In genomic region chr15:89358755-89359439, GRCh38 we compare ENCODE assay signal across 1 cellular context.
TF ChIP-seq lines count a peak whose summit lies in the region.

No MANE protein-coding gene starts in this region.

TF ChIP-seq in HepG2, 621 proteins besides CTCF, POLR2A, EP300 and RAD21 (continued from another document and continues in another):
- TF ChIP-seq, protein P1, sequence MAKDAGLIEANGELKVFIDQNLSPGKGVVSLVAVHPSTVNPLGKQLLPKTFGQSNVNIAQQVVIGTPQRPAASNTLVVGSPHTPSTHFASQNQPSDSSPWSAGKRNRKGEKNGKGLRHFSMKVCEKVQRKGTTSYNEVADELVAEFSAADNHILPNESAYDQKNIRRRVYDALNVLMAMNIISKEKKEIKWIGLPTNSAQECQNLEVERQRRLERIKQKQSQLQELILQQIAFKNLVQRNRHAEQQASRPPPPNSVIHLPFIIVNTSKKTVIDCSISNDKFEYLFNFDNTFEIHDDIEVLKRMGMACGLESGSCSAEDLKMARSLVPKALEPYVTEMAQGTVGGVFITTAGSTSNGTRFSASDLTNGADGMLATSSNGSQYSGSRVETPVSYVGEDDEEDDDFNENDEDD (CRISPR knock-in tag; IDR thresholded peaks at IDR 0.05; ENCODE audit: borderline replicate concordance), result peak; percentile 77; the same call in 1 of the 2 replicates
- TF ChIP-seq GTF3A (CRISPR knock-in tag; conservative IDR thresholded peaks at IDR 0.05) (no peak), ISX (CRISPR knock-in tag; conservative IDR thresholded peaks at IDR 0.05) (no peak), NBN (conservative IDR thresholded peaks at IDR 0.05) (no peak), AGO2 (optimal IDR thresholded peaks at IDR 0.05; ENCODE audit: low read depth, low read length) (no peak), CAMTA2 (CRISPR knock-in tag; IDR thresholded peaks at IDR 0.05; ENCODE audit: borderline replicate concordance) (no peak), ZNF761 (CRISPR knock-in tag; conservative IDR thresholded peaks at IDR 0.05) (no peak), HMG20B (CRISPR knock-in tag; conservative IDR thresholded peaks at IDR 0.05) (no peak), RXRA (CRISPR knock-in tag; IDR thresholded peaks at IDR 0.05) (peak; percentile 62; the same call in 1 of the 2 replicates), ZNF784 (CRISPR knock-in tag; IDR thresholded peaks at IDR 0.05; ENCODE audit: borderline replicate concordance) (0 out of 2 replicates have a peak, but pooled peaks have one; percentile 44), ZNF10 (CRISPR knock-in tag; IDR thresholded peaks at IDR 0.05; ENCODE audit: borderline replicate concordance, low read depth) (no peak), TP53 (CRISPR knock-in tag; conservative IDR thresholded peaks at IDR 0.05) (no peak), DR1 (CRISPR knock-in tag; IDR thresholded peaks at IDR 0.05) (no peak), POLR2AphosphoS2 (IDR thresholded peaks at IDR 0.05; ENCODE audit: low read depth, low read length) (no peak), CBX5 (CRISPR knock-in tag; IDR thresholded peaks at IDR 0.05; ENCODE audit: borderline replicate concordance) (0 out of 2 replicates have a peak, but pooled peaks have one; percentile 20), AFF4 (CRISPR knock-in tag; IDR thresholded peaks at IDR 0.05) (no peak), GABPA (IDR thresholded peaks at IDR 0.05; ENCODE audit: low read depth, low read length) (no peak), GABPA (CRISPR knock-in tag; IDR thresholded peaks at IDR 0.05; ENCODE audit: low read depth) (no peak), IRX3 (CRISPR knock-in tag; IDR thresholded peaks at IDR 0.05; ENCODE audit: borderline replicate concordance, low read depth) (no peak), ZFY (CRISPR knock-in tag; IDR thresholded peaks at IDR 0.05) (peak; percentile 33; the same call in 1 of the 2 replicates), ZSCAN30 (CRISPR knock-in tag; IDR thresholded peaks at IDR 0.05) (no peak), ZSCAN9 (CRISPR knock-in tag; IDR thresholded peaks at IDR 0.05; ENCODE audit: borderline replicate concordance) (no peak), SETDB1 (CRISPR knock-in tag; IDR thresholded peaks at IDR 0.05; ENCODE audit: borderline replicate concordance) (no peak), ARNT2 (CRISPR knock-in tag; IDR thresholded peaks at IDR 0.05; ENCODE audit: low read depth) (peak; percentile 67; the same call in 1 of the 2 replicates), ZNF607 (CRISPR knock-in tag; IDR thresholded peaks at IDR 0.05; ENCODE audit: borderline replicate concordance) (peak; percentile 49; the same call in 1 of the 2 replicates), ZNF776 (CRISPR knock-in tag; IDR thresholded peaks at IDR 0.05) (no peak), SOX5 (CRISPR knock-in tag; IDR thresholded peaks at IDR 0.05; ENCODE audit: borderline replicate concordance) (no peak), ZNF124 (CRISPR knock-in tag; IDR thresholded peaks at IDR 0.05) (no peak), ZNF850 (CRISPR knock-in tag; conservative IDR thresholded peaks at IDR 0.05) (no peak), ESRRA (CRISPR knock-in tag; IDR thresholded peaks at IDR 0.05; ENCODE audit: low read depth) (no peak), ZNF160 (CRISPR knock-in tag; IDR thresholded peaks at IDR 0.05) (no peak), ZIK1 (CRISPR knock-in tag; IDR thresholded peaks at IDR 0.05; ENCODE audit: borderline replicate concordance, low read depth) (no peak), ETV5 (CRISPR knock-in tag; IDR thresholded peaks at IDR 0.05; ENCODE audit: borderline replicate concordance) (peak; percentile 49), HIVEP1 (CRISPR knock-in tag; IDR thresholded peaks at IDR 0.05) (peak; percentile 52; the same call in 1 of the 2 replicates), ZNF337 (CRISPR knock-in tag; IDR thresholded peaks at IDR 0.05; ENCODE audit: borderline replicate concordance, low read depth) (no peak), MED8 (CRISPR knock-in tag; IDR thresholded peaks at IDR 0.05; ENCODE audit: insufficient replicate concordance) (peak; percentile 36), ZNF790 (CRISPR knock-in tag; IDR thresholded peaks at IDR 0.05; ENCODE audit: borderline replicate concordance) (no peak), NFE2L2 (IDR thresholded peaks at IDR 0.05; ENCODE audit: low read length) (no peak), MAZ (IDR thresholded peaks at IDR 0.05; ENCODE audit: borderline replicate concordance, low read depth, low read length) (peak; percentile 13; the same call in 1 of the 2 replicates), MAZ (CRISPR knock-in tag; IDR thresholded peaks at IDR 0.05; ENCODE audit: low read depth) (no peak), JUNB (CRISPR knock-in tag; IDR thresholded peaks at IDR 0.05; ENCODE audit: borderline replicate concordance) (no peak), BRD4 (CRISPR knock-in tag; IDR thresholded peaks at IDR 0.05) (0 out of 2 replicates have a peak, but pooled peaks have one; percentile 22), MAFG (CRISPR knock-in tag; IDR thresholded peaks at IDR 0.05) (no peak)
- TF ChIP-seq, protein P2, sequence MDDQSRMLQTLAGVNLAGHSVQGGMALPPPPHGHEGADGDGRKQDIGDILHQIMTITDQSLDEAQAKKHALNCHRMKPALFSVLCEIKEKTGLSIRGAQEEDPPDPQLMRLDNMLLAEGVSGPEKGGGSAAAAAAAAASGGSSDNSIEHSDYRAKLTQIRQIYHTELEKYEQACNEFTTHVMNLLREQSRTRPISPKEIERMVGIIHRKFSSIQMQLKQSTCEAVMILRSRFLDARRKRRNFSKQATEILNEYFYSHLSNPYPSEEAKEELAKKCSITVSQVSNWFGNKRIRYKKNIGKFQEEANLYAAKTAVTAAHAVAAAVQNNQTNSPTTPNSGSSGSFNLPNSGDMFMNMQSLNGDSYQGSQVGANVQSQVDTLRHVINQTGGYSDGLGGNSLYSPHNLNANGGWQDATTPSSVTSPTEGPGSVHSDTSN (CRISPR knock-in tag; IDR thresholded peaks at IDR 0.05; ENCODE audit: borderline replicate concordance), result no peak
- TF ChIP-seq, protein P3, sequence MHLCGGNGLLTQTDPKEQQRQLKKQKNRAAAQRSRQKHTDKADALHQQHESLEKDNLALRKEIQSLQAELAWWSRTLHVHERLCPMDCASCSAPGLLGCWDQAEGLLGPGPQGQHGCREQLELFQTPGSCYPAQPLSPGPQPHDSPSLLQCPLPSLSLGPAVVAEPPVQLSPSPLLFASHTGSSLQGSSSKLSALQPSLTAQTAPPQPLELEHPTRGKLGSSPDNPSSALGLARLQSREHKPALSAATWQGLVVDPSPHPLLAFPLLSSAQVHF (CRISPR knock-in tag; IDR thresholded peaks at IDR 0.05), result no peak
- TF ChIP-seq, protein P4, sequence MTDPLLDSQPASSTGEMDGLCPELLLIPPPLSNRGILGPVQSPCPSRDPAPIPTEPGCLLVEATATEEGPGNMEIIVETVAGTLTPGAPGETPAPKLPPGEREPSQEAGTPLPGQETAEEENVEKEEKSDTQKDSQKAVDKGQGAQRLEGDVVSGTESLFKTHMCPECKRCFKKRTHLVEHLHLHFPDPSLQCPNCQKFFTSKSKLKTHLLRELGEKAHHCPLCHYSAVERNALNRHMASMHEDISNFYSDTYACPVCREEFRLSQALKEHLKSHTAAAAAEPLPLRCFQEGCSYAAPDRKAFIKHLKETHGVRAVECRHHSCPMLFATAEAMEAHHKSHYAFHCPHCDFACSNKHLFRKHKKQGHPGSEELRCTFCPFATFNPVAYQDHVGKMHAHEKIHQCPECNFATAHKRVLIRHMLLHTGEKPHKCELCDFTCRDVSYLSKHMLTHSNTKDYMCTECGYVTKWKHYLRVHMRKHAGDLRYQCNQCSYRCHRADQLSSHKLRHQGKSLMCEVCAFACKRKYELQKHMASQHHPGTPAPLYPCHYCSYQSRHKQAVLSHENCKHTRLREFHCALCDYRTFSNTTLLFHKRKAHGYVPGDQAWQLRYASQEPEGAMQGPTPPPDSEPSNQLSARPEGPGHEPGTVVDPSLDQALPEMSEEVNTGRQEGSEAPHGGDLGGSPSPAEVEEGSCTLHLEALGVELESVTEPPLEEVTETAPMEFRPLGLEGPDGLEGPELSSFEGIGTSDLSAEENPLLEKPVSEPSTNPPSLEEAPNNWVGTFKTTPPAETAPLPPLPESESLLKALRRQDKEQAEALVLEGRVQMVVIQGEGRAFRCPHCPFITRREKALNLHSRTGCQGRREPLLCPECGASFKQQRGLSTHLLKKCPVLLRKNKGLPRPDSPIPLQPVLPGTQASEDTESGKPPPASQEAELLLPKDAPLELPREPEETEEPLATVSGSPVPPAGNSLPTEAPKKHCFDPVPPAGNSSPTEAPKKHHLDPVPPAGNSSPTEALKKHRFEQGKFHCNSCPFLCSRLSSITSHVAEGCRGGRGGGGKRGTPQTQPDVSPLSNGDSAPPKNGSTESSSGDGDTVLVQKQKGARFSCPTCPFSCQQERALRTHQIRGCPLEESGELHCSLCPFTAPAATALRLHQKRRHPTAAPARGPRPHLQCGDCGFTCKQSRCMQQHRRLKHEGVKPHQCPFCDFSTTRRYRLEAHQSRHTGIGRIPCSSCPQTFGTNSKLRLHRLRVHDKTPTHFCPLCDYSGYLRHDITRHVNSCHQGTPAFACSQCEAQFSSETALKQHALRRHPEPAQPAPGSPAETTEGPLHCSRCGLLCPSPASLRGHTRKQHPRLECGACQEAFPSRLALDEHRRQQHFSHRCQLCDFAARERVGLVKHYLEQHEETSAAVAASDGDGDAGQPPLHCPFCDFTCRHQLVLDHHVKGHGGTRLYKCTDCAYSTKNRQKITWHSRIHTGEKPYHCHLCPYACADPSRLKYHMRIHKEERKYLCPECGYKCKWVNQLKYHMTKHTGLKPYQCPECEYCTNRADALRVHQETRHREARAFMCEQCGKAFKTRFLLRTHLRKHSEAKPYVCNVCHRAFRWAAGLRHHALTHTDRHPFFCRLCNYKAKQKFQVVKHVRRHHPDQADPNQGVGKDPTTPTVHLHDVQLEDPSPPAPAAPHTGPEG (CRISPR knock-in tag; IDR thresholded peaks at IDR 0.05), result no peak
- TF ChIP-seq, protein P5, sequence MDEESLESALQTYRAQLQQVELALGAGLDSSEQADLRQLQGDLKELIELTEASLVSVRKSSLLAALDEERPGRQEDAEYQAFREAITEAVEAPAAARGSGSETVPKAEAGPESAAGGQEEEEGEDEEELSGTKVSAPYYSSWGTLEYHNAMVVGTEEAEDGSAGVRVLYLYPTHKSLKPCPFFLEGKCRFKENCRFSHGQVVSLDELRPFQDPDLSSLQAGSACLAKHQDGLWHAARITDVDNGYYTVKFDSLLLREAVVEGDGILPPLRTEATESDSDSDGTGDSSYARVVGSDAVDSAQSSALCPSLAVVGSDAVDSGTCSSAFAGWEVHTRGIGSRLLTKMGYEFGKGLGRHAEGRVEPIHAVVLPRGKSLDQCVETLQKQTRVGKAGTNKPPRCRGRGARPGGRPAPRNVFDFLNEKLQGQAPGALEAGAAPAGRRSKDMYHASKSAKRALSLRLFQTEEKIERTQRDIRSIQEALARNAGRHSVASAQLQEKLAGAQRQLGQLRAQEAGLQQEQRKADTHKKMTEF (CRISPR knock-in tag; IDR thresholded peaks at IDR 0.05), result peak; percentile 73
- TF ChIP-seq, protein P6, sequence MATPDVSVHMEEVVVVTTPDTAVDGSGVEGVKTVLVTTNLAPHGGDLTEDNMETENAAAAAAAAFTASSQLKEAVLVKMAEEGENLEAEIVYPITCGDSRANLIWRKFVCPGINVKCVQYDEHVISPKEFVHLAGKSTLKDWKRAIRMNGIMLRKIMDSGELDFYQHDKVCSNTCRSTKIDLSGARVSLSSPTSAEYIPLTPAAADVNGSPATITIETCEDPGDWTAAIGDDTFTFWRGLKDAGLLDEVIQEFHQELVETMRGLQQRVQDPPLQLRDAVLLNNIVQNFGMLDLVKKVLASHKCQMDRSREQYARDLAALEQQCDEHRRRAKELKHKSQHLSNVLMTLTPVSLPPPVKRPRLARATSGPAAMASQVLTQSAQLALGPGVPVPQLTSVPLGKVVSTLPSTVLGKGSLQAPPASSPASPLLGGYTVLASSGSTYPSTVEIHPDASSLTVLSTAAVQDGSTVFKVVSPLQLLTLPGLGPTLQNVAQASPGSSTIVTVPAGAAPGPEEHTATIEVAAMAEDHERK (CRISPR knock-in tag; IDR thresholded peaks at IDR 0.05; ENCODE audit: low read depth), result no peak
